17 cellular contexts compared by ENCODE assay signal in the genomic region with DNA sequence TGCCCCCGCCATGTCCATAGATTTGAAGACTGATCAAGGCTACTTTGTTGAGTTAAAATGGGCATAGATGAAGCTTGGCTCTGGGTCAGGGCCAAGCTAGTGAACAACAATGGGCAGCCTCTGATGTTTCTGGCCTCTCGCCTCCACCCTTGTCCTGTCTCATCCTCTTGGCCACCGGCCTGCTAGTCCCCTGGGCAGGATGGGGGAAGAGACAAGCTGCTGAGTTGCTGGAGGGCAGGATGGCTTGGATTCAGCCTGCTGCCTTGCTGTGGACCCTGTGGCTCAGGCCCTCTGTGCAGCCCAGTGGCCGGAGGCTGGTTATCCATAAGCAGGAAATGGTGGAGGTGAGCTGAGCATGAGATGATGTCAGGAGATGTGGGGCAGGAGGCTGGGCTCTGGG.
DNase-seq lines count a peak whose midpoint lies in the region; ATAC-seq, FAIRE-seq and TF ChIP-seq lines count a peak whose summit lies in the region.
"Had no signal": no experiment of that assay in that cellular context is flagged by ENCODE, and none has a peak within 500 bp of the region (broad histone marks: within the 10 kb centered on the region; RNA-seq: fewer than 3 reads in every experiment).

No MANE protein-coding gene starts in this region.

- no peak overlapping the region for H3K4ac ChIP-seq in H9 (ENCODE audit: low read depth, low read length)

- no peak overlapping the region for H2AK5ac ChIP-seq in H9 (ENCODE audit: insufficient read length, low read length)

- no peak overlapping the region for H4K8ac ChIP-seq in H9 (replicated peaks; ENCODE audit: insufficient read length, low read depth, low read length)

- FAIRE-seq in astrocyte (lab: Jason Lieb, UNC) = no peak
- FAIRE-seq: islet of Langerhans, TTC549 had no signal

- H3K4me1 ChIP-seq in H9 (ENCODE audit: insufficient read depth, low read length) (peaks cover 18% of the 10 kb centered on the region), astrocyte (ENCODE audit: insufficient read depth, low read length) (peaks cover 33% of the 10 kb centered on the region), uterus (no peaks in the 10 kb centered on the region)

- WGBS in H9 (ENCODE audit: extremely low coverage, insufficient read length, low lambda C conversion rate) = no CpG with 5 or more reads among the region's 4 CpGs

- no peaks in the 10 kb centered on the region for H3K79me1 ChIP-seq in H9 (ENCODE audit: insufficient read depth, low read depth, low read length, poor library complexity, severe bottlenecking)

- TF ChIP-seq POLR2A in uterus (IDR thresholded peaks at IDR 0.05) = no peak

- H2BK120ac ChIP-seq in H9 (ENCODE audit: low read depth, low read length, poor library complexity, severe bottlenecking) = no peak overlapping the region

- no peak overlapping the region for H4K91ac ChIP-seq in H9 (ENCODE audit: insufficient read length, low read depth, low read length)

- no peak for ATAC-seq in HG03342 (IDR thresholded peaks at IDR 0.05; ENCODE audit: unreplicated experiment)

- peak overlapping the region; percentile 88 to 90 (median 89); a peak in 6 of 7 replicates for H3K27ac Mint-ChIP-seq in H9
- peak overlapping the region; percentile 41 for H3K27ac Mint-ChIP-seq in astrocyte (ENCODE audit: unreplicated experiment)
- no peak overlapping the region for H3K27ac Mint-ChIP-seq in activated naive CD4-positive, alpha-beta T cell treated with anti-CD3 and anti-CD28 coated beads for 36 hours
- H3K27ac Mint-ChIP-seq: activated CD4-positive, alpha-beta T cell treated with anti-CD3 and anti-CD28 coated beads, Interleukin-2, amount 10 ng/mL, durations not matched to agents 7 days and 5 days; activated naive CD4-positive, alpha-beta T cell treated with anti-CD3 and anti-CD28 coated beads, Interleukin-2, amount 50 U/mL, for 24 hours; memory B cell had no signal

- CTCF ChIA-PET in activated naive CD4-positive, alpha-beta T cell treated with anti-CD3 and anti-CD28 coated beads for 36 hours (lab: Charles Lee) = no interaction called here

- TF ChIP-seq CTCF in H9 (conservative IDR thresholded peaks at IDR 0.05) (no peak), astrocyte (IDR thresholded peaks at IDR 0.05; ENCODE audit: insufficient read depth, low read depth, low read length) (no peak), uterus (IDR thresholded peaks at IDR 0.05) (no peak)

- no peaks in the 10 kb centered on the region; the same call in 1 of the 2 replicates for H3K79me2 ChIP-seq in H9 (ENCODE audit: insufficient read depth, low read length)
- H3K79me2 ChIP-seq in astrocyte (ENCODE audit: insufficient read depth, low read length) = peaks cover 56% of the 10 kb centered on the region

- no peak overlapping the region for H2BK15ac ChIP-seq in H9 (ENCODE audit: low read depth, low read length)

- H3K4me3 ChIP-seq in astrocyte (ENCODE audit: insufficient read depth, low read depth, low read length) (no peak overlapping the region), uterus (no peak overlapping the region)

- H2AFZ ChIP-seq in H9 (ENCODE audit: low read length) (no peak overlapping the region), astrocyte (ENCODE audit: low read depth, low read length) (no peak overlapping the region)

- H3K23me2 ChIP-seq in H9 (ENCODE audit: insufficient read length, low read depth, low read length, poor library complexity, severe bottlenecking) = no peaks in the 10 kb centered on the region

- H3K9me3 ChIP-seq in H9 (ENCODE audit: control insufficient read depth, low read depth, low read length) = no peaks in the 10 kb centered on the region
- H3K9me3 ChIP-seq in astrocyte (ENCODE audit: insufficient read depth, low read depth, low read length) = no peaks in the 10 kb centered on the region
- no peaks in the 10 kb centered on the region for H3K9me3 ChIP-seq in uterus
- H3K9me3 ChIP-seq: Caco-2 had no signal

- peaks cover 0 to 3% (median 0%) of the 10 kb centered on the region in 3 experiments; a peak in 1 of 7 replicates for H3K36me3 Mint-ChIP-seq in H9 (ENCODE audit: insufficient read depth in 1 of 3, low read depth in 3 of 3)
- H3K36me3 Mint-ChIP-seq in astrocyte (ENCODE audit: low read depth, unreplicated experiment) = peaks cover 6% of the 10 kb centered on the region
- H3K36me3 Mint-ChIP-seq in activated naive CD4-positive, alpha-beta T cell treated with anti-CD3 and anti-CD28 coated beads for 36 hours (ENCODE audit: low read depth) = no peaks in the 10 kb centered on the region
- H3K36me3 Mint-ChIP-seq: activated naive CD4-positive, alpha-beta T cell treated with anti-CD3 and anti-CD28 coated beads, Interleukin-2, amount 50 U/mL, for 24 hours; memory B cell had no signal

- H3K56ac ChIP-seq in H9 (ENCODE audit: insufficient read length, low read depth, low read length) = no peak overlapping the region

- no peak overlapping the region for H2BK5ac ChIP-seq in H9 (ENCODE audit: insufficient read length, low read length)

- no peak overlapping the region for H3K4me2 ChIP-seq in H9 (ENCODE audit: insufficient read depth, insufficient read length, low read length)
- no peak overlapping the region for H3K4me2 ChIP-seq in astrocyte (ENCODE audit: low read length)

- H3K9me3 Mint-ChIP-seq in H9 = no peaks in the 10 kb centered on the region
- no peaks in the 10 kb centered on the region for H3K9me3 Mint-ChIP-seq in astrocyte (ENCODE audit: unreplicated experiment)
- no peaks in the 10 kb centered on the region for H3K9me3 Mint-ChIP-seq in activated naive CD4-positive, alpha-beta T cell treated with anti-CD3 and anti-CD28 coated beads for 36 hours
- H3K9me3 Mint-ChIP-seq: activated CD4-positive, alpha-beta T cell treated with anti-CD3 and anti-CD28 coated beads, Interleukin-2, amount 10 ng/mL, durations not matched to agents 7 days and 5 days; activated naive CD4-positive, alpha-beta T cell treated with anti-CD3 and anti-CD28 coated beads, Interleukin-2, amount 50 U/mL, for 24 hours; memory B cell had no signal

- H3K14ac ChIP-seq in H9 (ENCODE audit: insufficient read depth, low read length) = 0 out of 2 replicates have a peak overlapping the region, but pooled peaks have one; percentile 33

- no peak for DNase-seq in H9
- no peak for DNase-seq in astrocyte (ENCODE audit: low read depth)
- DNase-seq in medulla oblongata (ENCODE audit: extremely low spot score) = peak; percentile 76
- peak; percentile 48 for DNase-seq in putamen (ENCODE audit: low spot score)
- no peak for DNase-seq in uterus
- no peak for DNase-seq in activated naive CD4-positive, alpha-beta T cell treated with anti-CD3 and anti-CD28 coated beads for 36 hours
- DNase-seq in amniotic stem cell (lab: John Stamatoyannopoulos, UW) = no peak
- DNase-seq: activated CD4-positive, alpha-beta T cell treated with anti-CD3 and anti-CD28 coated beads, Interleukin-2, amount 10 ng/mL, durations not matched to agents 7 days and 5 days; brain microvascular endothelial cell; NCI-H1694 treated with DMSO at 0.1 percent for 48 hours; NCI-H524 treated with DMSO at 0.1 percent for 48 hours had no signal

- no peak overlapping the region for H2BK20ac ChIP-seq in H9 (ENCODE audit: low read depth, low read length, poor library complexity, severe bottlenecking)

- no peak overlapping the region for H3K18ac ChIP-seq in H9 (ENCODE audit: insufficient read length, low read depth, low read length)

- intact Hi-C loops in uterus (cut with DNase I; ENCODE audit: low total_unique reads) = no loop called here
- intact Hi-C loops in activated naive CD4-positive, alpha-beta T cell treated with anti-CD3 and anti-CD28 coated beads for 36 hours (cut with micrococcal nuclease) = no loop called here

- no peak overlapping the region for H3T11ph ChIP-seq in H9 (ENCODE audit: low read length)

- H3K4me3 Mint-ChIP-seq in H9 = no peak overlapping the region
- H3K4me3 Mint-ChIP-seq in astrocyte (ENCODE audit: unreplicated experiment) = no peak overlapping the region
- H3K4me3 Mint-ChIP-seq in activated naive CD4-positive, alpha-beta T cell treated with anti-CD3 and anti-CD28 coated beads for 36 hours = no peak overlapping the region
- H3K4me3 Mint-ChIP-seq: activated CD4-positive, alpha-beta T cell treated with anti-CD3 and anti-CD28 coated beads, Interleukin-2, amount 10 ng/mL, durations not matched to agents 7 days and 5 days; activated naive CD4-positive, alpha-beta T cell treated with anti-CD3 and anti-CD28 coated beads, Interleukin-2, amount 50 U/mL, for 24 hours; memory B cell had no signal

- no peak overlapping the region for H4K5ac ChIP-seq in H9 (ENCODE audit: insufficient read length, low read depth, low read length)

- no peak overlapping the region for H3K23ac ChIP-seq in H9 (ENCODE audit: insufficient read length, low read depth, low read length)

- no peak overlapping the region for H3K27ac ChIP-seq in H9 (ENCODE audit: insufficient read length, low read depth, low read length)
- H3K27ac ChIP-seq in astrocyte (ENCODE audit: low read depth, low read length) = no peak overlapping the region
- H3K27ac ChIP-seq in uterus = no peak overlapping the region
- H3K27ac ChIP-seq: brain microvascular endothelial cell had no signal

- H3K36me3 ChIP-seq in astrocyte (ENCODE audit: insufficient read depth, low read length) (no peaks in the 10 kb centered on the region), uterus (no peaks in the 10 kb centered on the region)
- H3K36me3 ChIP-seq: brain microvascular endothelial cell had no signal

- H3K27me3 ChIP-seq in H9 (ENCODE audit: insufficient read depth, low read length) (no peaks in the 10 kb centered on the region), astrocyte (ENCODE audit: insufficient read depth, low read length) (no peaks in the 10 kb centered on the region), uterus (no peaks in the 10 kb centered on the region)
- H3K27me3 ChIP-seq: brain microvascular endothelial cell had no signal

- no peak overlapping the region for H2BK12ac ChIP-seq in H9 (ENCODE audit: insufficient read length, low read depth, low read length)

- H3K27me3 Mint-ChIP-seq in H9 (ENCODE audit: low read depth) (no peaks in the 10 kb centered on the region), astrocyte (ENCODE audit: low read depth, unreplicated experiment) (no peaks in the 10 kb centered on the region)
- no peaks in the 10 kb centered on the region for H3K27me3 Mint-ChIP-seq in activated naive CD4-positive, alpha-beta T cell treated with anti-CD3 and anti-CD28 coated beads for 36 hours (ENCODE audit: low read depth)
- H3K27me3 Mint-ChIP-seq: activated CD4-positive, alpha-beta T cell treated with anti-CD3 and anti-CD28 coated beads, Interleukin-2, amount 10 ng/mL, durations not matched to agents 7 days and 5 days; activated naive CD4-positive, alpha-beta T cell treated with anti-CD3 and anti-CD28 coated beads, Interleukin-2, amount 50 U/mL, for 24 hours had no signal

- H3K9ac ChIP-seq in H9 (ENCODE audit: extremely low read depth, insufficient read length, low read length) = no peak overlapping the region
- no peak overlapping the region for H3K9ac ChIP-seq in astrocyte (ENCODE audit: low read length)

- no peaks in the 10 kb centered on the region for H4K20me1 ChIP-seq in H9 (ENCODE audit: control insufficient read depth, insufficient read depth, insufficient read length)
- H4K20me1 ChIP-seq in astrocyte (ENCODE audit: insufficient read depth, low read length) = peaks cover 47% of the 10 kb centered on the region

- H3K4me1 Mint-ChIP-seq in H9 (peaks cover 58 to 70% of the 10 kb centered on the region in 2 experiments), astrocyte (ENCODE audit: low read depth, unreplicated experiment) (peaks cover 48% of the 10 kb centered on the region)
- H3K4me1 Mint-ChIP-seq in activated naive CD4-positive, alpha-beta T cell treated with anti-CD3 and anti-CD28 coated beads for 36 hours (ENCODE audit: low read depth) = no peaks in the 10 kb centered on the region
- H3K4me1 Mint-ChIP-seq: activated CD4-positive, alpha-beta T cell treated with anti-CD3 and anti-CD28 coated beads, Interleukin-2, amount 10 ng/mL, durations not matched to agents 7 days and 5 days; activated naive CD4-positive, alpha-beta T cell treated with anti-CD3 and anti-CD28 coated beads, Interleukin-2, amount 50 U/mL, for 24 hours; memory B cell had no signal

Comparison
In these comparisons a context has a peak if more than half of its experiments do, and no peak if none do; other contexts are left out.
1. DNase-seq: peak in medulla oblongata (single experiment) and putamen (single experiment); none in H9 (single experiment), astrocyte (single experiment), uterus (0 of 2), activated naive CD4-positive, alpha-beta T cell treated with anti-CD3 and anti-CD28 coated beads for 36 hours (single experiment) and amniotic stem cell (single experiment).